2 cellular contexts compared by ENCODE assay signal in genomic region chr2:231393149-231394131, GRCh38.
TF ChIP-seq lines count a peak whose summit lies in the region.

No MANE protein-coding gene starts in this region.

TF ChIP-seq in GM23338, 12 proteins besides CTCF, POLR2A, EP300 and RAD21 (continued from another document):
- TF ChIP-seq, protein P1, sequence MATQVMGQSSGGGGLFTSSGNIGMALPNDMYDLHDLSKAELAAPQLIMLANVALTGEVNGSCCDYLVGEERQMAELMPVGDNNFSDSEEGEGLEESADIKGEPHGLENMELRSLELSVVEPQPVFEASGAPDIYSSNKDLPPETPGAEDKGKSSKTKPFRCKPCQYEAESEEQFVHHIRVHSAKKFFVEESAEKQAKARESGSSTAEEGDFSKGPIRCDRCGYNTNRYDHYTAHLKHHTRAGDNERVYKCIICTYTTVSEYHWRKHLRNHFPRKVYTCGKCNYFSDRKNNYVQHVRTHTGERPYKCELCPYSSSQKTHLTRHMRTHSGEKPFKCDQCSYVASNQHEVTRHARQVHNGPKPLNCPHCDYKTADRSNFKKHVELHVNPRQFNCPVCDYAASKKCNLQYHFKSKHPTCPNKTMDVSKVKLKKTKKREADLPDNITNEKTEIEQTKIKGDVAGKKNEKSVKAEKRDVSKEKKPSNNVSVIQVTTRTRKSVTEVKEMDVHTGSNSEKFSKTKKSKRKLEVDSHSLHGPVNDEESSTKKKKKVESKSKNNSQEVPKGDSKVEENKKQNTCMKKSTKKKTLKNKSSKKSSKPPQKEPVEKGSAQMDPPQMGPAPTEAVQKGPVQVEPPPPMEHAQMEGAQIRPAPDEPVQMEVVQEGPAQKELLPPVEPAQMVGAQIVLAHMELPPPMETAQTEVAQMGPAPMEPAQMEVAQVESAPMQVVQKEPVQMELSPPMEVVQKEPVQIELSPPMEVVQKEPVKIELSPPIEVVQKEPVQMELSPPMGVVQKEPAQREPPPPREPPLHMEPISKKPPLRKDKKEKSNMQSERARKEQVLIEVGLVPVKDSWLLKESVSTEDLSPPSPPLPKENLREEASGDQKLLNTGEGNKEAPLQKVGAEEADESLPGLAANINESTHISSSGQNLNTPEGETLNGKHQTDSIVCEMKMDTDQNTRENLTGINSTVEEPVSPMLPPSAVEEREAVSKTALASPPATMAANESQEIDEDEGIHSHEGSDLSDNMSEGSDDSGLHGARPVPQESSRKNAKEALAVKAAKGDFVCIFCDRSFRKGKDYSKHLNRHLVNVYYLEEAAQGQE (IDR thresholded peaks at IDR 0.05; ENCODE audit: unreplicated experiment) = no peak
- TF ChIP-seq CREB1 (CRISPR knock-in tag; IDR thresholded peaks at IDR 0.05; ENCODE audit: low read depth) = no peak
- no peak for TF ChIP-seq NANOG (IDR thresholded peaks at IDR 0.05; ENCODE audit: borderline replicate concordance)

TF ChIP-seq in HepG2, 621 proteins besides CTCF, POLR2A, EP300 and RAD21 (continued from another document):
- TF ChIP-seq ZNF747 (CRISPR knock-in tag; IDR thresholded peaks at IDR 0.05; ENCODE audit: borderline replicate concordance) (no peak), ELF4 (CRISPR knock-in tag; IDR thresholded peaks at IDR 0.05; ENCODE audit: borderline replicate concordance) (no peak), ZEB1 (IDR thresholded peaks at IDR 0.05; ENCODE audit: insufficient replicate concordance, low read depth) (no peak), ZNF878 (CRISPR knock-in tag; IDR thresholded peaks at IDR 0.05) (no peak), E2F1 (CRISPR knock-in tag; IDR thresholded peaks at IDR 0.05) (no peak), XRCC5 (optimal IDR thresholded peaks at IDR 0.05; ENCODE audit: low read length) (peak; percentile 46), ZNF460 (CRISPR knock-in tag; IDR thresholded peaks at IDR 0.05; ENCODE audit: borderline replicate concordance) (no peak), ZNF350 (CRISPR knock-in tag; IDR thresholded peaks at IDR 0.05; ENCODE audit: borderline replicate concordance, low read depth) (0 out of 2 replicates have a peak, but pooled peaks have one; percentile 11), ZFX (CRISPR knock-in tag; IDR thresholded peaks at IDR 0.05; ENCODE audit: low read depth) (0 out of 2 replicates have a peak, but pooled peaks have one; percentile 22), STAG1 (CRISPR knock-in tag; IDR thresholded peaks at IDR 0.05) (peak; percentile 47)
- TF ChIP-seq, protein P2, sequence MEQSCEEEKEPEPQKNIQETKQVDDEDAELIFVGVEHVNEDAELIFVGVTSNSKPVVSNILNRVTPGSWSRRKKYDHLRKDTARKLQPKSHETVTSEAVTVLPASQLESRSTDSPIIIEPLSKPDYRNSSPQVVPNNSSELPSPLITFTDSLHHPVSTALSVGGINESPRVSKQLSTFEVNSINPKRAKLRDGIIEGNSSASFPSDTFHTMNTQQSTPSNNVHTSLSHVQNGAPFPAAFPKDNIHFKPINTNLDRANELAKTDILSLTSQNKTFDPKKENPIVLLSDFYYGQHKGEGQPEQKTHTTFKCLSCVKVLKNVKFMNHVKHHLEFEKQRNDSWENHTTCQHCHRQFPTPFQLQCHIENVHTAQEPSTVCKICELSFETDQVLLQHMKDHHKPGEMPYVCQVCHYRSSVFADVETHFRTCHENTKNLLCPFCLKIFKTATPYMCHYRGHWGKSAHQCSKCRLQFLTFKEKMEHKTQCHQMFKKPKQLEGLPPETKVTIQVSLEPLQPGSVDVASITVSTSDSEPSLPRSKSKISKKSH (CRISPR knock-in tag; IDR thresholded peaks at IDR 0.05; ENCODE audit: borderline replicate concordance) = 0 out of 2 replicates have a peak, but pooled peaks have one; percentile 29
- TF ChIP-seq, protein P3, sequence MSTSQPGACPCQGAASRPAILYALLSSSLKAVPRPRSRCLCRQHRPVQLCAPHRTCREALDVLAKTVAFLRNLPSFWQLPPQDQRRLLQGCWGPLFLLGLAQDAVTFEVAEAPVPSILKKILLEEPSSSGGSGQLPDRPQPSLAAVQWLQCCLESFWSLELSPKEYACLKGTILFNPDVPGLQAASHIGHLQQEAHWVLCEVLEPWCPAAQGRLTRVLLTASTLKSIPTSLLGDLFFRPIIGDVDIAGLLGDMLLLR (CRISPR knock-in tag; IDR thresholded peaks at IDR 0.05) = no peak
